Comparison of ENCODE assay signal across 19 cellular contexts in the genomic region with DNA sequence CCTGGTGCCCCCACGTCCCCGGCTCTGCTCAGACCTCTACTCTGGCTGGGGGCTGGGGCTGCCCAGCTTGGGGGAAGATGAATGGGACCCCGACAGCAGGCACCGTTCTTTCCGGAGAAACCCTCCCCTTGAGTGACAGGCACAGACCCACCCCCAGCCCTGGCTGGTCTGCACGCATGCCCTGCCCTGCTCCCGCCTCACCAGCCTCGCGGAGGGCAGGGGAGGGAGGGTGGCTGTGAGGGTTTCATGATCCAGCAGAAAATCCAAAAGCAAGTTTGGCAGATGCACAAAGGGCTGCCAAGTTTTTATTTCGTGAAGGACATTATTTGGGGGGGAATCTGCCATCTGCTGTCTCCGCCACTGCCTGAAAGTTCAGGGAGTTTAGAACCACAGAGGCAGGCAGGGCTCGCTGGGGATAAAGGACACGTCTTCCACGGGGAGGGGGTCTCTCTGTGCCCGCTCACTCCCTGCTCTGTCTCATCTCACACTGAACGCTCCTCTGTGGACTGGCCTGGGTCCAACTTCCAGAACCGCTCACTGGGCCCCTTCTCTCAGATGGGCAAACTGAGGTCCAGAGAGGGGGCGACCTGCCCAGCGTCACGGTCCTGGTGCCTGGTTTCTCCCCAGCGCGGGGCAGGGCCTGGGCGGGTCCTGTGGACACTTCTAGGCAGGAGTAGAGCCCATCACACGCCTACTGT.
DNase-seq lines count a peak whose midpoint lies in the region; ATAC-seq and TF ChIP-seq lines count a peak whose summit lies in the region.
"Had no signal": no experiment of that assay in that cellular context is flagged by ENCODE, and none has a peak within 500 bp of the region (broad histone marks: within the 10 kb centered on the region; RNA-seq: fewer than 3 reads in every experiment).

No MANE protein-coding gene starts in this region.

- H3F3A ChIP-seq in SK-N-SH (replicated peaks; ENCODE audit: insufficient read depth): no peaks in the 10 kb centered on the region

- no peak overlapping the region for H3K4me3 ChIP-seq in parathyroid adenoma (ENCODE audit: low read depth, low read length)
- no peak overlapping the region for H3K4me3 ChIP-seq in SK-N-SH (ENCODE audit: low read depth in 2 of 2, low read length in 1 of 2)
- H3K4me3 ChIP-seq: heart right ventricle, MG63, sigmoid colon had no signal

- DNase-seq in DMS 273 (lab: John Stamatoyannopoulos, UW; ENCODE audit: unreplicated experiment) (peak; percentile 92), NCI-H2171 treated with DMSO at 0.1 percent for 48 hours (lab: John Stamatoyannopoulos, UW) (peak; percentile 86), SK-N-SH (no peak), foreskin melanocyte (no peak)
- no peak for DNase-seq in stimulated activated CD4-positive, alpha-beta T cell treated with anti-CD3 and anti-CD28 coated beads, Interleukin-4, amount 100 ng/mL, for 1 hour
- DNase-seq: activated CD4-positive, alpha-beta T cell treated with anti-CD3 and anti-CD28 coated beads, Interleukin-2, amount 10 ng/mL, durations not matched to agents 24 days and 14 days; activated CD8-positive, alpha-beta memory T cell treated with anti-CD3 and anti-CD28 coated beads, Interleukin-2, amount 50 U/mL, for 4 hours; activated effector memory CD4-positive, alpha-beta T cell treated with Interleukin-2 at 50 U/mL for 16 hours; amniotic stem cell; GF-D8; immature natural killer cell; MG63; SHP77 treated with DMSO at 0.1 percent for 48 hours; sigmoid colon; T-helper 1 cell had no signal

- H3K36me3 ChIP-seq in parathyroid adenoma (ENCODE audit: control insufficient read depth, insufficient read depth, low read length): no peaks in the 10 kb centered on the region
- H3K36me3 ChIP-seq in SK-N-SH (replicated peaks in 1 of 2; ENCODE audit: control insufficient read depth in 1 of 2, insufficient read depth in 2 of 2, low read length in 1 of 2): peaks cover 0 to 10% of the 10 kb centered on the region in 2 experiments

- H3K9ac ChIP-seq in parathyroid adenoma (no peak overlapping the region), SK-N-SH (no peak overlapping the region)

- TF ChIP-seq RAD21 in SK-N-SH (IDR thresholded peaks at IDR 0.05; ENCODE audit: low read length): no peak

- peak overlapping the region; percentile 46 for H3K4me2 ChIP-seq in parathyroid adenoma (ENCODE audit: low read length)
- no peak overlapping the region for H3K4me2 ChIP-seq in SK-N-SH

- TF ChIP-seq CTCF in parathyroid adenoma (IDR thresholded peaks at IDR 0.05) (no peak), SK-N-SH (IDR thresholded peaks at IDR 0.05) (no peak)

- H3K9me2 ChIP-seq in SK-N-SH: no peaks in the 10 kb centered on the region

- peaks cover 2% of the 10 kb centered on the region for H3K79me2 ChIP-seq in parathyroid adenoma
- no peaks in the 10 kb centered on the region for H3K79me2 ChIP-seq in SK-N-SH (ENCODE audit: insufficient read depth)

- POLR2A ChIA-PET in SK-N-SH (lab: Yijun Ruan, JAX): no interaction called here

- no peak overlapping the region for H2AFZ ChIP-seq in parathyroid adenoma
- no peak overlapping the region for H2AFZ ChIP-seq in SK-N-SH (ENCODE audit: low read depth)

- peaks cover 2% of the 10 kb centered on the region for H4K20me1 ChIP-seq in SK-N-SH (ENCODE audit: insufficient read depth)

- WGBS in SK-N-SH (ENCODE audit: low lambda C conversion rate): 88% methylated on average over 15 of the region's 24 CpGs

- H3K4me1 ChIP-seq in parathyroid adenoma (peaks cover 51% of the 10 kb centered on the region), SK-N-SH (ENCODE audit: control insufficient read depth in 1 of 2, insufficient read depth in 2 of 2, low read depth in 1 of 2, low read length in 1 of 2) (peaks cover 10 to 13% of the 10 kb centered on the region in 2 experiments; a peak in 3 of 4 replicates)

- no peaks in the 10 kb centered on the region for H3K9me3 ChIP-seq in parathyroid adenoma (ENCODE audit: control insufficient read depth, low read length)
- H3K9me3 ChIP-seq in SK-N-SH: no peaks in the 10 kb centered on the region
- H3K9me3 ChIP-seq: heart right ventricle, MG63, sigmoid colon had no signal

- no peak for ATAC-seq in GM18517 (IDR thresholded peaks at IDR 0.05; ENCODE audit: unreplicated experiment)

- TF ChIP-seq EP300 in SK-N-SH (IDR thresholded peaks at IDR 0.05; ENCODE audit: borderline replicate concordance in 1 of 2, low read depth in 1 of 2, low read length in 1 of 2): no peak

- H3K27me3 ChIP-seq in parathyroid adenoma (ENCODE audit: control insufficient read depth, insufficient read depth, low read length) (no peaks in the 10 kb centered on the region), SK-N-SH (ENCODE audit: insufficient read depth) (no peaks in the 10 kb centered on the region)
- H3K27me3 ChIP-seq: heart right ventricle, MG63, sigmoid colon had no signal

- H3K27ac ChIP-seq in cingulate gyrus (ENCODE audit: low read depth, low read length) (peak overlapping the region; percentile 55), parathyroid adenoma (peak overlapping the region; percentile 90), SK-N-SH (ENCODE audit: low read depth in 2 of 2, low read length in 1 of 2) (no peak overlapping the region)

- CTCF ChIA-PET in SK-N-SH (lab: Yijun Ruan, JAX): interaction anchor here (1.2 to 2.1 kb wide), 3 partner anchors 12 to 249 kb away, joined by 3 to 11 read pairs (median 6); no protein-coding TSS in a partner anchor

TF ChIP-seq in SK-N-SH, 30 proteins besides CTCF, POLR2A, EP300 and RAD21:
- TF ChIP-seq YY1 (IDR thresholded peaks at IDR 0.05; ENCODE audit: low read depth) (no peak), JUND (IDR thresholded peaks at IDR 0.05) (no peak), ELF1 (IDR thresholded peaks at IDR 0.05) (no peak), RCOR1 (IDR thresholded peaks at IDR 0.05; ENCODE audit: low read length) (no peak), MEF2A (IDR thresholded peaks at IDR 0.05; ENCODE audit: borderline replicate concordance, low read depth) (no peak), MXI1 (IDR thresholded peaks at IDR 0.05; ENCODE audit: low read depth, low read length) (no peak), SMC3 (IDR thresholded peaks at IDR 0.05; ENCODE audit: low read depth, low read length) (no peak), REST (IDR thresholded peaks at IDR 0.05; ENCODE audit: low read depth, low read length) (no peak), GATA2 (CRISPR knock-in tag; IDR thresholded peaks at IDR 0.05) (no peak), POLR2AphosphoS5 (IDR thresholded peaks at IDR 0.05; ENCODE audit: low read depth, low read length) (no peak), SIN3A (IDR thresholded peaks at IDR 0.05; ENCODE audit: borderline replicate concordance, low read depth, low read length) (no peak), TEAD4 (IDR thresholded peaks at IDR 0.05; ENCODE audit: borderline replicate concordance, insufficient read depth) (no peak), NFIC (IDR thresholded peaks at IDR 0.05; ENCODE audit: borderline replicate concordance) (no peak)
- TF ChIP-seq, protein P1, sequence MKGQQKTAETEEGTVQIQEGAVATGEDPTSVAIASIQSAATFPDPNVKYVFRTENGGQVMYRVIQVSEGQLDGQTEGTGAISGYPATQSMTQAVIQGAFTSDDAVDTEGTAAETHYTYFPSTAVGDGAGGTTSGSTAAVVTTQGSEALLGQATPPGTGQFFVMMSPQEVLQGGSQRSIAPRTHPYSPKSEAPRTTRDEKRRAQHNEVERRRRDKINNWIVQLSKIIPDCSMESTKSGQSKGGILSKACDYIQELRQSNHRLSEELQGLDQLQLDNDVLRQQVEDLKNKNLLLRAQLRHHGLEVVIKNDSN (IDR thresholded peaks at IDR 0.05; ENCODE audit: borderline replicate concordance, low read depth): no peak
- TF ChIP-seq, protein P2, sequence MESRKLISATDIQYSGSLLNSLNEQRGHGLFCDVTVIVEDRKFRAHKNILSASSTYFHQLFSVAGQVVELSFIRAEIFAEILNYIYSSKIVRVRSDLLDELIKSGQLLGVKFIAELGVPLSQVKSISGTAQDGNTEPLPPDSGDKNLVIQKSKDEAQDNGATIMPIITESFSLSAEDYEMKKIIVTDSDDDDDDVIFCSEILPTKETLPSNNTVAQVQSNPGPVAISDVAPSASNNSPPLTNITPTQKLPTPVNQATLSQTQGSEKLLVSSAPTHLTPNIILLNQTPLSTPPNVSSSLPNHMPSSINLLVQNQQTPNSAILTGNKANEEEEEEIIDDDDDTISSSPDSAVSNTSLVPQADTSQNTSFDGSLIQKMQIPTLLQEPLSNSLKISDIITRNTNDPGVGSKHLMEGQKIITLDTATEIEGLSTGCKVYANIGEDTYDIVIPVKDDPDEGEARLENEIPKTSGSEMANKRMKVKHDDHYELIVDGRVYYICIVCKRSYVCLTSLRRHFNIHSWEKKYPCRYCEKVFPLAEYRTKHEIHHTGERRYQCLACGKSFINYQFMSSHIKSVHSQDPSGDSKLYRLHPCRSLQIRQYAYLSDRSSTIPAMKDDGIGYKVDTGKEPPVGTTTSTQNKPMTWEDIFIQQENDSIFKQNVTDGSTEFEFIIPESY (IDR thresholded peaks at IDR 0.05; ENCODE audit: borderline replicate concordance, low read depth): no peak

Comparison
In these comparisons a context has a peak if more than half of its experiments do, and no peak if none do; other contexts are left out.
1. DNase-seq: peak in DMS 273 (single experiment) and NCI-H2171 treated with DMSO at 0.1 percent for 48 hours (single experiment); none in SK-N-SH (single experiment), stimulated activated CD4-positive, alpha-beta T cell treated with anti-CD3 and anti-CD28 coated beads, Interleukin-4, amount 100 ng/mL, for 1 hour (single experiment) and foreskin melanocyte (single experiment).
2. H3K27ac ChIP-seq: peak in cingulate gyrus (single experiment) and parathyroid adenoma (single experiment); none in SK-N-SH (0 of 2).